In the genomic region with DNA sequence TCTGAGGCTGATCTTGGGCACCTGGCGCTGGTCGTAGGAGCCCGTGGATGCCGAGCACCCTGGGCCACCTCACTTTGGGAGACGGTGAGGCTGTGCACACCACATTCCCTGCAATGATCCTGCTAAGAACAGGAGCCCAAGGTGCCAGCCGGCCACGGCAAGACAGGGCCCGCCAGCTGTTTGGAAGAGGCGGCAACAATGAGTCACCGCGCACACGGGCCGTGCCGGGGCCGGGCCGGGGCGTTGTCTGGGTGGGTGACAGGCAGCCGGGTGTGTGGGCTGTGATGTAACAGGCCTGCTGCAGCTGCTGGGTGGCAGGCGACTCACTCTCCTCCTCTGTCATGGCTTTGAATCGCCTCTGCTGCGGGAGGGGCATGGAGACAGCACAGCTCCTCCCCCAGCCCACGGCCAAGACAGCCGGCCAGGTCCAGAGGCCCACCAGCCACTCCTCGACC, we compare ENCODE assay signal across 8 cellular contexts. TPM values are rescaled to one million over a fixed set of nuclear protein-coding genes. Genes with fewer than 3 reads are reported as not detected.
DNase-seq lines count a peak whose midpoint lies in the region; ATAC-seq and TF ChIP-seq lines count a peak whose summit lies in the region.

No MANE protein-coding gene starts in this region.

- ATAC-seq in gastrocnemius medialis (peak; percentile 91 to 93), HG03378 (IDR thresholded peaks at IDR 0.05; ENCODE audit: unreplicated experiment) (no peak), GM21825 (IDR thresholded peaks at IDR 0.05; ENCODE audit: unreplicated experiment) (no peak), GM19452 (IDR thresholded peaks at IDR 0.05; ENCODE audit: unreplicated experiment) (no peak)

- H3K4me3 ChIP-seq in fibroblast of the aortic adventitia (ENCODE audit: low read depth, low read length) (no peak overlapping the region), gastrocnemius medialis (no peak overlapping the region)

- intact Hi-C loops in gastrocnemius medialis (cut with DNase I; ENCODE audit: low total_unique reads), result loop anchor here (2.0 kb wide), 1 partner anchor 49 kb away; the partner anchor contains the start of gene ODC1

- no peaks in the 10 kb centered on the region for H3K36me3 ChIP-seq in gastrocnemius medialis

- TF ChIP-seq POLR2A in gastrocnemius medialis (IDR thresholded peaks at IDR 0.05), result no peak

- peak overlapping the region; percentile 31 to 75 (median 69) for H3K27ac ChIP-seq in gastrocnemius medialis

- DNase-seq in ELF-1 (ENCODE audit: low read depth, low spot score) (peak; percentile 86), NCI-H460 (ENCODE audit: extremely low read depth, low read depth) (peak; percentile 54), fibroblast of the aortic adventitia (ENCODE audit: low read depth) (peak; percentile 60), gastrocnemius medialis (peak; percentile 79 to 87)
- DNase-seq in activated CD8-positive, alpha-beta memory T cell treated with anti-CD3 and anti-CD28 coated beads, Interleukin-2, amount 50 U/mL, for 1 hour (ENCODE audit: extremely low read depth), result peak; percentile 12

- TF ChIP-seq CTCF in fibroblast of the aortic adventitia (IDR thresholded peaks at IDR 0.05; ENCODE audit: insufficient read depth, low read length) (no peak), gastrocnemius medialis (IDR thresholded peaks at IDR 0.05 in 4 of 5, conservative IDR thresholded peaks at IDR 0.05 in 1 of 5) (no peak)

- no peaks in the 10 kb centered on the region for H3K27me3 ChIP-seq in gastrocnemius medialis

- in situ Hi-C loops in gastrocnemius medialis (cut with MboI; ENCODE audit: low sequenced_read_pairs in 4 of 4), result no loop called here

- peaks cover 3 to 9% of the 10 kb centered on the region in 2 donors for H3K4me1 ChIP-seq in gastrocnemius medialis

- no peaks in the 10 kb centered on the region for H3K9me3 ChIP-seq in gastrocnemius medialis

RNA-seq across cellular contexts. Expression of gene ODC1, which starts 49.7 kb away (rescaled TPM):
- total RNA-seq in NCI-H460 (2014; rRNA removed; shearing (Covaris generic)), result 630 and 656 TPM in 2 replicates
- polyA plus RNA-seq in NCI-H460 (2014; cell fraction: nucleus; rRNA removed), result 469 and 518 TPM in 2 replicates
- total RNA-seq in fibroblast of the aortic adventitia (ENCODE audit: low replicate concordance) (41.4 and 129 TPM in 2 replicates), gastrocnemius medialis (100 to 1,000 TPM; 134 to 339 (median 255) TPM)

Comparison
In these comparisons a context has a peak if more than half of its experiments do, and no peak if none do; other contexts are left out.
1. DNase-seq: peak in every context shown above with its lines; median percentile 86 in ELF-1; 83 in gastrocnemius medialis; 60 in fibroblast of the aortic adventitia; 54 in NCI-H460; 12 in activated CD8-positive, alpha-beta memory T cell treated with anti-CD3 and anti-CD28 coated beads, Interleukin-2, amount 50 U/mL, for 1 hour.
2. ATAC-seq: peak in gastrocnemius medialis (2 of 2); none in HG03378 (single experiment), GM21825 (single experiment) and GM19452 (single experiment).